ENCODE assay signal across 22 cellular contexts in genomic region chr5:169343761-169344160, GRCh38.
"Had no signal": no experiment of that assay in that cellular context is flagged by ENCODE, and none has a peak within 500 bp of the region (broad histone marks: within the 10 kb centered on the region; RNA-seq: fewer than 3 reads in every experiment).

No MANE protein-coding gene starts in this region.

- H3K4me1 Mint-ChIP-seq: naive B cell; stimulated activated memory B cell treated with anti-CD40 and anti-IgM and Interleukin-4, amounts not matched to agents 10 μg/mL and 1 μg/mL and 100 μg/mL, for 72 hours; stimulated activated naive CD8-positive, alpha-beta T cell treated with anti-CD3 and anti-CD28 coated beads, Interleukin-15, amount 100 ng/mL, for 72 hours had no signal

- H3K36me3 Mint-ChIP-seq: naive B cell; stimulated activated memory B cell treated with anti-CD40 and anti-IgM and Interleukin-4, amounts not matched to agents 10 μg/mL and 1 μg/mL and 100 μg/mL, for 72 hours had no signal

- H3K27me3 ChIP-seq: pancreas, spleen, testis, tibial nerve had no signal

- H3K4me1 ChIP-seq: heart left ventricle, pancreas, prostate gland, spleen, testis, tibial nerve had no signal

- H3K27ac ChIP-seq: heart left ventricle, pancreas, prostate gland, spleen, testis, tibial nerve had no signal

- H3K36me3 ChIP-seq: heart left ventricle, pancreas, prostate gland, spleen, tibial nerve had no signal

- H3K4me3 Mint-ChIP-seq: naive B cell; nephron; stimulated activated memory B cell treated with anti-CD40 and anti-IgM and Interleukin-4, amounts not matched to agents 10 μg/mL and 1 μg/mL and 100 μg/mL, for 72 hours; stimulated activated naive CD8-positive, alpha-beta T cell treated with anti-CD3 and anti-CD28 coated beads, Interleukin-15, amount 100 ng/mL, for 72 hours had no signal

- ATAC-seq: esophagus mucosa; heart left ventricle; left colon; left ventricle myocardium superior; pancreas; stimulated activated memory B cell treated with anti-CD40 and anti-IgM and Interleukin-4, amounts not matched to agents 10 μg/mL and 1 μg/mL and 100 μg/mL, for 72 hours; stimulated activated naive CD8-positive, alpha-beta T cell treated with anti-CD3 and anti-CD28 coated beads, Interleukin-15, amount 100 ng/mL, for 72 hours had no signal

- DNase-seq: effector memory CD4-positive, alpha-beta T cell; foreskin melanocyte; heart left ventricle; hippocampal formation; left colon; left ventricle myocardium superior; mesendoderm; naive B cell; occipital lobe; spleen; stimulated activated CD4-positive, alpha-beta T cell treated with anti-CD3 and anti-CD28 coated beads, Interleukin-15, amount 100 ng/mL, for 24 hours; stimulated activated CD4-positive, alpha-beta T cell treated with anti-CD3 and anti-CD28 coated beads, Interleukin-1b, Interleukin-23, amount 100 ng/mL, for 48 hours; stimulated activated CD4-positive, alpha-beta T cell treated with anti-CD3 and anti-CD28 coated beads, Interleukin-4, amount 100 ng/mL, for 24 hours; stimulated activated naive CD8-positive, alpha-beta T cell treated with anti-CD3 and anti-CD28 coated beads, Interleukin-15, amount 100 ng/mL, for 72 hours; testis had no signal

- H3K9me3 Mint-ChIP-seq: naive B cell; nephron; stimulated activated memory B cell treated with anti-CD40 and anti-IgM and Interleukin-4, amounts not matched to agents 10 μg/mL and 1 μg/mL and 100 μg/mL, for 72 hours; stimulated activated naive CD8-positive, alpha-beta T cell treated with anti-CD3 and anti-CD28 coated beads, Interleukin-15, amount 100 ng/mL, for 72 hours had no signal

- H3K4me3 ChIP-seq: heart left ventricle, lung, pancreas, prostate gland, spleen, testis, tibial nerve had no signal

- H3K27ac Mint-ChIP-seq: naive B cell; stimulated activated memory B cell treated with anti-CD40 and anti-IgM and Interleukin-4, amounts not matched to agents 10 μg/mL and 1 μg/mL and 100 μg/mL, for 72 hours; stimulated activated naive CD8-positive, alpha-beta T cell treated with anti-CD3 and anti-CD28 coated beads, Interleukin-15, amount 100 ng/mL, for 72 hours had no signal
